ENCODE assay signal across 8 cellular contexts in the genomic region with DNA sequence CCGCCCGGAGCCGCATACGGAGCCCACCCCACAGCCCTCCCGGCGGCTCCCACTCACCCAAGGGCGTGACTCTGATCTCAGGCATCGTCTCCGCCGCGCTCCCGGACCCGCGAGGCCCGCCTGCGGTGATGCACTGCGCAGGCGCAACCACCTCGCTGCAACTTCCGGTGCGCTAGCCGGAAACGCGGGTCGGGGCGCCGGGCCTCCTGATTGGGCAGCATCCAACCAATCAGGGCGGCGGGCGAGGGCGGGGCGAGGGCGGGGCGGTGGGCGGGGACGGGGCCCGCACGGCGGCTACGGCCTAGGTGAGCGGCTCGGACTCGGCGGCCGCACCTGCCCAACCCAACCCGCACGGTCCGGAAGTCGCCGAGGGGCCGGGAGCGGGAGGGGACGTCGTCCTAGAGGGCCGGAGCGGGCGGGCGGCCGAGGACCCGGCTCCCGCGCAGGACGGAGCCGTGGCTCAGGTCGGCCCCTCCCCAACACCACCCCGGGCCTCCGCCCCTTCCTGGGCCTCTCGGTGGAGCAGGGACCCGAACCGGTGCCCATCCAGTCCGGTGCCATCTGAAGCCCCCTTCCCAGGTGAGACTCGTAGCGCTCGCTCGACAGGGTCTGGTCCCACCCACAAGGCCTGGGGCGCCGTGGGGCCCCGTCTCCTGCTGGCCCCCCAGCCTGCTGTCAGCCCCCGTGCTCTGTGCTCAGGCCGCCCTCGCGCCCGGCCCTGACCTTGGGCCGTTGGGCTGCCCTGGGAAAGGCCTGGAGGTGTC. TPM values are rescaled to one million over a fixed set of nuclear protein-coding genes. Genes with fewer than 3 reads are reported as not detected.
DNase-seq lines count a peak whose midpoint lies in the region; ATAC-seq, FAIRE-seq and TF ChIP-seq lines count a peak whose summit lies in the region.

A gene (plus strand): TSS at position 279 of the 764 bp plus-strand sequence. CDS start 2,109 bp downstream, outside the sequence.
A gene (minus strand): TSS at position 137 of the 764 bp plus-strand sequence. CDS start 52 bp downstream, at position 85.

- peak within 1 kb of the TSS; percentile 95 for H3K9ac ChIP-seq in PC-3 (ENCODE audit: low read length)
- peak within 1 kb of the TSS; percentile 84 for H3K9ac ChIP-seq in mucosa of stomach (ENCODE audit: low read length)

- peaks cover 69% of the 10 kb centered on the region for H3K79me2 ChIP-seq in PC-3 (ENCODE audit: low read length)

- intact Hi-C loops in PC-3 (cut with micrococcal nuclease): no loop called here

- no peaks in the 10 kb centered on the region for H3K9me3 ChIP-seq in PC-3 (ENCODE audit: low read length)
- no peaks in the 10 kb centered on the region for H3K9me3 ChIP-seq in mucosa of stomach (ENCODE audit: control insufficient read depth, low read length)

- peak; percentile 63 for ATAC-seq in GM21367 (IDR thresholded peaks at IDR 0.05; ENCODE audit: unreplicated experiment)
- ATAC-seq in PC-3: peak; percentile 65

- BruUV-seq in PC-3 (replicated peaks; lab: Mats Ljungman, UMichigan): no TSS peak

- no peaks in the 10 kb centered on the region for H3K27me3 ChIP-seq in PC-3 (ENCODE audit: low read length)
- no peaks in the 10 kb centered on the region for H3K27me3 ChIP-seq in mucosa of stomach (ENCODE audit: control insufficient read depth, insufficient read depth, low read length)

- TF ChIP-seq CTCF in PC-3 (conservative IDR thresholded peaks at IDR 0.05; ENCODE audit: low read depth, low read length) (no peak), epithelial cell of proximal tubule (conservative IDR thresholded peaks at IDR 0.05; ENCODE audit: low read depth, low read length) (no peak)

- peaks cover 29% of the 10 kb centered on the region for H4K20me1 ChIP-seq in PC-3 (ENCODE audit: low read length)

- H3F3A ChIP-seq in PC-3 (ENCODE audit: low read length, unreplicated experiment): no peaks in the 10 kb centered on the region

- peak within 1 kb of the TSS; percentile 97 for H3K4me2 ChIP-seq in PC-3 (ENCODE audit: low read length)

- H3K36me3 ChIP-seq in PC-3 (ENCODE audit: low read depth, low read length) (peaks cover 12% of the 10 kb centered on the region; the same call in 1 of the 2 replicates), mucosa of stomach (ENCODE audit: control insufficient read depth, insufficient read depth, low read length) (no peaks in the 10 kb centered on the region)

- FAIRE-seq in HTR-8/SVneo (lab: Jason Lieb, UNC): peak; percentile 89

- POLR2A ChIA-PET in PC-3 (lab: Charles Lee; ENCODE audit: unreplicated experiment): no interaction called here

- H3K4me1 ChIP-seq in PC-3 (ENCODE audit: insufficient read depth, low read length) (peaks cover 26% of the 10 kb centered on the region), mucosa of stomach (ENCODE audit: control insufficient read depth, insufficient read depth, low read length) (peaks cover 31% of the 10 kb centered on the region)

- in situ Hi-C loops in Caki2 (cut with HindIII; ENCODE audit: low pct_unique_long_range_greater_than_20kb, low sequenced_read_pairs): no loop called here

- H3K4me3 ChIP-seq in PC-3 (ENCODE audit: low read length) (peak within 1 kb of the TSS; percentile 90), epithelial cell of proximal tubule (ENCODE audit: low read depth, low read length) (peak within 1 kb of the TSS; percentile 92), mucosa of stomach (ENCODE audit: low read length) (peak within 1 kb of the TSS; percentile 71)

- H3K27ac ChIP-seq in PC-3 (ENCODE audit: low read length): peak within 1 kb of the TSS; percentile 53

- CTCF ChIA-PET in PC-3 (lab: Charles Lee): no interaction called here

- DNase-seq in Caki2 (ENCODE audit: low read depth) (peak; percentile 65), HTR-8/SVneo (ENCODE audit: insufficient read length, low spot score) (peak; percentile 94), PC-3 (peak; percentile 97), activated T-cell treated with anti-CD3 and anti-CD28 coated beads for 48 hours (ENCODE audit: low read depth) (peak; percentile 94), epithelial cell of proximal tubule (ENCODE audit: low read depth) (no peak)
- peak; percentile 97 for DNase-seq in stimulated activated CD8-positive, alpha-beta memory T cell treated with anti-CD3 and anti-CD28 coated beads, Interleukin-4, amount 100 ng/mL, for 48 hours

- H2AFZ ChIP-seq in PC-3 (ENCODE audit: low read length): peak within 1 kb of the TSS; percentile 62

- H3K9me2 ChIP-seq in PC-3 (replicated peaks; ENCODE audit: low read length): no peaks in the 10 kb centered on the region

RNA-seq across cellular contexts. Expression of the first gene that starts in this region (rescaled TPM):
- total RNA-seq in Caki2 (2014; rRNA removed; shearing (Covaris generic); ENCODE audit: low replicate concordance): 25.8 and 28.5 TPM in 2 replicates
- total RNA-seq in PC-3 (2014; rRNA removed) (141 and 168 TPM in 2 replicates), epithelial cell of proximal tubule (40.1 and 42.4 TPM in 2 replicates)

RNA-seq across cellular contexts. Expression of the second gene that starts in this region (rescaled TPM):
- 57.6 and 90.2 TPM in 2 replicates for total RNA-seq in Caki2 (2014; rRNA removed; shearing (Covaris generic); ENCODE audit: low replicate concordance)
- 254 and 324 TPM in 2 replicates for total RNA-seq in PC-3 (2014; rRNA removed)
- 58.7 and 118 TPM in 2 replicates for total RNA-seq in epithelial cell of proximal tubule
